16 cellular contexts compared by ENCODE assay signal in genomic region chr2:203648273-203648672, GRCh38. TPM values are rescaled to one million over a fixed set of nuclear protein-coding genes. Genes with fewer than 3 reads are reported as not detected.
A peak's percentile ranks its signal among the peaks of the same experiment; 100 is the strongest.
DNase-seq lines count a peak whose midpoint lies in the region; ATAC-seq lines count a peak whose summit lies in the region.
"Had no signal": no experiment of that assay in that cellular context is flagged by ENCODE, and none has a peak within 500 bp of the region (broad histone marks: within the 10 kb centered on the region; RNA-seq: fewer than 3 reads in every experiment).

No MANE protein-coding gene starts in this region.

- no peaks in the 10 kb centered on the region for H3K27me3 Mint-ChIP-seq in effector memory CD8-positive, alpha-beta T cell
- H3K27me3 Mint-ChIP-seq in activated CD4-positive, alpha-beta T cell treated with anti-CD3 and anti-CD28 coated beads, Interleukin-2, amount 10 ng/mL, durations not matched to agents 24 days and 14 days = no peaks in the 10 kb centered on the region
- H3K27me3 Mint-ChIP-seq: CD4-positive, alpha-beta T cell had no signal

- no peaks in the 10 kb centered on the region for H3K9me3 Mint-ChIP-seq in effector memory CD8-positive, alpha-beta T cell
- no peaks in the 10 kb centered on the region for H3K9me3 Mint-ChIP-seq in activated CD4-positive, alpha-beta T cell treated with anti-CD3 and anti-CD28 coated beads, Interleukin-2, amount 10 ng/mL, durations not matched to agents 24 days and 14 days
- H3K9me3 Mint-ChIP-seq: CD4-positive, alpha-beta T cell had no signal

- ATAC-seq in sciatic nerve = peak; percentile 28
- ATAC-seq in effector memory CD8-positive, alpha-beta T cell (replicated peaks) = no peak
- ATAC-seq: SK-N-SH treated with all-trans-retinoic acid at 6 μM for 48 hours had no signal

- H3K36me3 Mint-ChIP-seq in effector memory CD8-positive, alpha-beta T cell (ENCODE audit: insufficient read depth) = no peaks in the 10 kb centered on the region
- H3K36me3 Mint-ChIP-seq in activated CD4-positive, alpha-beta T cell treated with anti-CD3 and anti-CD28 coated beads, Interleukin-2, amount 10 ng/mL, durations not matched to agents 24 days and 14 days (ENCODE audit: low read depth) = no peaks in the 10 kb centered on the region
- H3K36me3 Mint-ChIP-seq: naive B cell had no signal

- peak; percentile 63 for DNase-seq in NCI-H1092 treated with DMSO at 0.1 percent for 48 hours (lab: John Stamatoyannopoulos, UW)
- no peak for DNase-seq in NCI-H1092 (lab: John Stamatoyannopoulos, UW)
- DNase-seq in NCI-H460 (ENCODE audit: extremely low read depth, low read depth) = peak; percentile 80
- peak; percentile 71 for DNase-seq in fibroblast of peridontal ligament (ENCODE audit: extremely low read depth)
- DNase-seq in sciatic nerve (ENCODE audit: low spot score) = no peak
- no peak for DNase-seq in effector memory CD8-positive, alpha-beta T cell
- DNase-seq in activated CD4-positive, alpha-beta T cell treated with anti-CD3 and anti-CD28 coated beads, Interleukin-2, amount 10 ng/mL, durations not matched to agents 24 days and 14 days = no peak
- DNase-seq in NCI-H2171 treated with DMSO at 0.1 percent for 48 hours (lab: John Stamatoyannopoulos, UW) = no peak
- DNase-seq: 8988T; activated gamma-delta T cell; CD4-positive, alpha-beta T cell; effector CD8-positive, alpha-beta T cell; naive B cell; stimulated activated CD4-positive, alpha-beta T cell treated with anti-CD3 and anti-CD28 coated beads, Interleukin-2, amount 100 ng/mL, for 48 hours had no signal

- H3K27ac Mint-ChIP-seq in effector memory CD8-positive, alpha-beta T cell = no peak overlapping the region
- H3K27ac Mint-ChIP-seq in activated CD4-positive, alpha-beta T cell treated with anti-CD3 and anti-CD28 coated beads, Interleukin-2, amount 10 ng/mL, durations not matched to agents 24 days and 14 days = no peak overlapping the region
- H3K27ac Mint-ChIP-seq: CD4-positive, alpha-beta T cell; naive B cell had no signal

- no peak overlapping the region for H3K4me3 Mint-ChIP-seq in effector memory CD8-positive, alpha-beta T cell
- H3K4me3 Mint-ChIP-seq in activated CD4-positive, alpha-beta T cell treated with anti-CD3 and anti-CD28 coated beads, Interleukin-2, amount 10 ng/mL, durations not matched to agents 24 days and 14 days = no peak overlapping the region
- H3K4me3 Mint-ChIP-seq: CD4-positive, alpha-beta T cell; naive B cell had no signal

- H3K4me1 Mint-ChIP-seq in effector memory CD8-positive, alpha-beta T cell (ENCODE audit: low read depth in 2 of 2) = peaks cover 0 to 3% of the 10 kb centered on the region in 2 donors
- H3K4me1 Mint-ChIP-seq in activated CD4-positive, alpha-beta T cell treated with anti-CD3 and anti-CD28 coated beads, Interleukin-2, amount 10 ng/mL, durations not matched to agents 24 days and 14 days = peaks cover 12% of the 10 kb centered on the region

- intact Hi-C loops in sciatic nerve (cut with DNase I) = no loop called here
- intact Hi-C loops in activated CD4-positive, alpha-beta T cell treated with anti-CD3 and anti-CD28 coated beads, Interleukin-2, amount 10 ng/mL, durations not matched to agents 24 days and 14 days (cut with micrococcal nuclease) = no loop called here

RNA-seq across cellular contexts. Expression of gene CD28, which starts 58.2 kb away (rescaled TPM):
- total RNA-seq in NCI-H460 (2014; rRNA removed; shearing (Covaris generic)) = 0.06 TPM in 1 of 2 replicates, not detected in the other
- not detected in 2 replicates for polyA plus RNA-seq in NCI-H460 (2014; cell fraction: nucleus; rRNA removed)
- total RNA-seq in sciatic nerve = 3.4 TPM
- 130 and 132 TPM in 2 replicates for total RNA-seq in activated CD4-positive, alpha-beta T cell treated with anti-CD3 and anti-CD28 coated beads, Interleukin-2, amount 10 ng/mL, durations not matched to agents 24 days and 14 days
- total RNA-seq: G401 had no signal

Comparison
In these comparisons a context has a peak if more than half of its experiments do, and no peak if none do; other contexts are left out.
1. DNase-seq: peak in NCI-H1092 treated with DMSO at 0.1 percent for 48 hours (single experiment), NCI-H460 (single experiment) and fibroblast of peridontal ligament (single experiment); none in NCI-H1092 (single experiment), sciatic nerve (single experiment), effector memory CD8-positive, alpha-beta T cell (0 of 3), activated CD4-positive, alpha-beta T cell treated with anti-CD3 and anti-CD28 coated beads, Interleukin-2, amount 10 ng/mL, durations not matched to agents 24 days and 14 days (single experiment) and NCI-H2171 treated with DMSO at 0.1 percent for 48 hours (single experiment).
2. RNA of gene CD28, which starts 58.2 kb away (total RNA-seq): 130 to 132 TPM in activated CD4-positive, alpha-beta T cell treated with anti-CD3 and anti-CD28 coated beads, Interleukin-2, amount 10 ng/mL, durations not matched to agents 24 days and 14 days; 3.4 TPM in sciatic nerve (single experiment) and 0.06 TPM in NCI-H460; every median in the first group is over 10 times any median in the second.